In genomic region chr6:22409487-22409886, GRCh38 we compare ENCODE assay signal across 20 cellular contexts.
A peak's percentile ranks its signal among the peaks of the same experiment; 100 is the strongest.
DNase-seq lines count a peak whose midpoint lies in the region; ATAC-seq, FAIRE-seq and TF ChIP-seq lines count a peak whose summit lies in the region.
"Had no signal": no experiment of that assay in that cellular context is flagged by ENCODE, and none has a peak within 500 bp of the region (broad histone marks: within the 10 kb centered on the region; RNA-seq: fewer than 3 reads in every experiment).

No MANE protein-coding gene starts in this region.

- peak; percentile 12 for FAIRE-seq in endometrium (lab: Jason Lieb, UNC)
- FAIRE-seq: A204.1, HTR-8/SVneo had no signal

- H3K36me3 Mint-ChIP-seq in mesothelial cell of epicardium (no peaks in the 10 kb centered on the region), type B pancreatic cell (no peaks in the 10 kb centered on the region)
- H3K36me3 Mint-ChIP-seq: CD14-positive monocyte; CD4-positive, alpha-beta memory T cell; IgD-negative memory B cell had no signal

- H3K27me3 Mint-ChIP-seq in mesothelial cell of epicardium (ENCODE audit: low read depth) (no peaks in the 10 kb centered on the region), type B pancreatic cell (no peaks in the 10 kb centered on the region)
- H3K27me3 Mint-ChIP-seq: CD4-positive, alpha-beta memory T cell; IgD-negative memory B cell had no signal

- no peak overlapping the region for H3K4me3 ChIP-seq in HFF-Myc (replicated peaks; ENCODE audit: low read depth, low read length)
- H3K4me3 ChIP-seq: BLaER1, GM23248 had no signal

- H3K4me1 Mint-ChIP-seq in mesothelial cell of epicardium, result peaks cover 40% of the 10 kb centered on the region
- H3K4me1 Mint-ChIP-seq in type B pancreatic cell (ENCODE audit: unreplicated experiment), result no peaks in the 10 kb centered on the region
- H3K4me1 Mint-ChIP-seq: CD4-positive, alpha-beta memory T cell; IgD-negative memory B cell had no signal

- H3K4me3 Mint-ChIP-seq in mesothelial cell of epicardium, result no peak overlapping the region
- H3K4me3 Mint-ChIP-seq in type B pancreatic cell, result no peak overlapping the region
- H3K4me3 Mint-ChIP-seq: CD14-positive monocyte; CD4-positive, alpha-beta memory T cell; HFFc6; IgD-negative memory B cell had no signal

- DNase-seq in HFF-Myc (ENCODE audit: extremely low read depth, low read depth), result peak; percentile 21
- DNase-seq in mesothelial cell of epicardium (ENCODE audit: low spot score in 2 of 2, unreplicated experiment in 2 of 2), result no peak
- no peak for DNase-seq in type B pancreatic cell (ENCODE audit: extremely low spot score, unreplicated experiment)
- DNase-seq: ACHN; CD4-positive, alpha-beta memory T cell; DMS153; DMS79; GF-D8; GM23248; HCEC 1CT; HFFc6; KBM-7 had no signal

- H3K9me3 Mint-ChIP-seq in mesothelial cell of epicardium (no peaks in the 10 kb centered on the region), type B pancreatic cell (no peaks in the 10 kb centered on the region)

- ATAC-seq in HG03439 (IDR thresholded peaks at IDR 0.05; ENCODE audit: unreplicated experiment) (no peak), GM21526 (IDR thresholded peaks at IDR 0.05; ENCODE audit: low FRiP score, unreplicated experiment) (no peak)

- TF ChIP-seq CTCF in HFF-Myc (IDR thresholded peaks at IDR 0.05; ENCODE audit: low read depth, low read length, missing control alignments) (no peak), mesothelial cell of epicardium (IDR thresholded peaks at IDR 0.05; ENCODE audit: unreplicated experiment) (no peak), type B pancreatic cell (conservative IDR thresholded peaks at IDR 0.05) (no peak)

- H3K27ac Mint-ChIP-seq in mesothelial cell of epicardium, result peak overlapping the region; percentile 69
- no peak overlapping the region for H3K27ac Mint-ChIP-seq in type B pancreatic cell
- H3K27ac Mint-ChIP-seq: CD14-positive monocyte; CD4-positive, alpha-beta memory T cell; HFFc6; IgD-negative memory B cell had no signal
